ENCODE assay signal across 9 cellular contexts in the genomic region with DNA sequence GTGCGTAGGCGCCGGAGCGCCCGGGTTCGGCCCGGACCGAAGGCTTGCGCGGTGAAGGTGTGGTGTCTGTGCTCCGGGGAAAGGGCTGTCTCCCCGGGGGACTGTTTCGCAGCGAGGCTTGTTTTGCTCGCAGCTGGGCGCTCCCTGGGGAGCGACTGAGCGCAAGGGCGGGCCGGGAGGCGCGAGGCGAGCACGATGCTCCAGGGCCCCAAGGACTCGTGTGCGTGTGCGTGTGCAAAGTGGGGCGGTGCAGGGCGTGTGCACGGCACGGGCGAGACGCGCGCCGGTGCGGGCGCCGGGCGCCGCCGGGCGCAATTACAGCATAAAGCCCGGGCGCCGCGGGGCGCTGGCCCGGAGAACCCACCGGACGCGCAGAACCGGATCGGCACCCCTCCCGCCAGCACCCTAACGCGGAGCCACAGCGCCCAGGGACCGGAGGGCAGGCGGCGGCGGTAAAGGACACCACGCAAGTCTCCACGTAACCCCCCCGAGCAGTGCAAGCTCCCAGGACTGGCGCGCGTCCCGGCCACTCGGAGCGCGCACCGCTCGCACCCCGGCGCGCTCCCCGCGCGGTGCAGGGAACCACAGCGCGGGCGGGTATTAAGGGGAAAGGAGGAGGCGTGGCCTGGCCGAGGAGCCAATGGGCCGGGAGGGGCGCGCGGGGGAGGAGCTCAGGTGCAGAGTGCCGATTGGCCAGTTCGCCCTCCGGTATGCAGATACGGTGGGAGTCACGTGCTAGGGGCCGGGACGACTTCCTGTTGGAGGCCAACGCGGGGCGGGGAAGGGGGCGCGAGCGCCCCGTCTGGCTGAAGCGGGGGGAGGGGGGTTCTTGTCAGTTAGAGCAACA. TPM values are rescaled to one million over a fixed set of nuclear protein-coding genes. Genes with fewer than 3 reads are reported as not detected.
DNase-seq lines count a peak whose midpoint lies in the region; ATAC-seq, FAIRE-seq and TF ChIP-seq lines count a peak whose summit lies in the region.
"Had no signal": no experiment of that assay in that cellular context is flagged by ENCODE, and none has a peak within 500 bp of the region (broad histone marks: within the 10 kb centered on the region; RNA-seq: fewer than 3 reads in every experiment).

A gene with protein sequence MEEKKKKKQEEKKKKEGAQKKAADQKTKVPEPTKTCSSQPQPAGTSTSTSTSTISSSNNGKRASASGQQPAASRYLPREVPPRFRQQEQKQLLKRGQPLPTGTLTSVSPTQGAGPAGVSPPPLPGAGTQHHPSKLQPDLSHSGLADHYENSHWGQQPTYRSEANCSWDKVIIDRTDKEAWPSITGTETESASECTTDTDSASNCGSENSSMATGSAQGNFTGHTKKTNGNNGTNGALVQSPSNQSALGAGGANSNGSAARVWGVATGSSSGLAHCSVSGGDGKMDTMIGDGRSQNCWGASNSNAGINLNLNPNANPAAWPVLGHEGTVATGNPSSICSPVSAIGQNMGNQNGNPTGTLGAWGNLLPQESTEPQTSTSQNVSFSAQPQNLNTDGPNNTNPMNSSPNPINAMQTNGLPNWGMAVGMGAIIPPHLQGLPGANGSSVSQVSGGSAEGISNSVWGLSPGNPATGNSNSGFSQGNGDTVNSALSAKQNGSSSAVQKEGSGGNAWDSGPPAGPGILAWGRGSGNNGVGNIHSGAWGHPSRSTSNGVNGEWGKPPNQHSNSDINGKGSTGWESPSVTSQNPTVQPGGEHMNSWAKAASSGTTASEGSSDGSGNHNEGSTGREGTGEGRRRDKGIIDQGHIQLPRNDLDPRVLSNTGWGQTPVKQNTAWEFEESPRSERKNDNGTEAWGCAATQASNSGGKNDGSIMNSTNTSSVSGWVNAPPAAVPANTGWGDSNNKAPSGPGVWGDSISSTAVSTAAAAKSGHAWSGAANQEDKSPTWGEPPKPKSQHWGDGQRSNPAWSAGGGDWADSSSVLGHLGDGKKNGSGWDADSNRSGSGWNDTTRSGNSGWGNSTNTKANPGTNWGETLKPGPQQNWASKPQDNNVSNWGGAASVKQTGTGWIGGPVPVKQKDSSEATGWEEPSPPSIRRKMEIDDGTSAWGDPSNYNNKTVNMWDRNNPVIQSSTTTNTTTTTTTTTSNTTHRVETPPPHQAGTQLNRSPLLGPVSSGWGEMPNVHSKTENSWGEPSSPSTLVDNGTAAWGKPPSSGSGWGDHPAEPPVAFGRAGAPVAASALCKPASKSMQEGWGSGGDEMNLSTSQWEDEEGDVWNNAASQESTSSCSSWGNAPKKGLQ (N-terminal part only) (plus strand): TSS at position 835 of the 847 bp plus-strand sequence. CDS start 45,504 bp downstream, outside the sequence.

- no peak for TF ChIP-seq CTCF in kidney (IDR thresholded peaks at IDR 0.05; ENCODE audit: borderline replicate concordance, extremely low read depth, insufficient read depth)

- no peaks in the 10 kb centered on the region for H3K9me3 ChIP-seq in kidney (ENCODE audit: control insufficient read depth in 1 of 2, low read length in 2 of 2)

- DNase-seq in AG20443 (ENCODE audit: low spot score): peak; percentile 100
- DNase-seq in NCI-H460 (ENCODE audit: extremely low read depth, low read depth): peak; percentile 98
- peak; percentile 99 to 100 for DNase-seq in activated CD4-positive, alpha-beta T cell treated with anti-CD3 and anti-CD28 coated beads for 24 hours (ENCODE audit: low read depth in 2 of 2)
- peak; percentile 100 for DNase-seq in cerebellum (ENCODE audit: low spot score)
- peak; percentile 100 for DNase-seq in kidney
- peak; percentile 99 to 100 for DNase-seq in stimulated activated CD4-positive, alpha-beta T cell treated with anti-CD3 and anti-CD28 coated beads, Interleukin-15, amount 100 ng/mL, for 1 hour (ENCODE audit: low read depth in 1 of 2, low spot score in 1 of 2)

- H3K4me1 ChIP-seq in kidney (ENCODE audit: control insufficient read depth in 1 of 2, insufficient read depth in 1 of 2, low read depth in 1 of 2, low read length in 2 of 2): peaks cover 0 to 9% of the 10 kb centered on the region in 2 donors

- H3K27ac ChIP-seq in kidney (ENCODE audit: low read depth in 2 of 2, low read length in 2 of 2): peak within 1 kb of the TSS; percentile 25 to 26

- ATAC-seq in GM19035 (IDR thresholded peaks at IDR 0.05; ENCODE audit: unreplicated experiment): peak; percentile 81
- peak; percentile 88 for ATAC-seq in HG03354 (IDR thresholded peaks at IDR 0.05; ENCODE audit: poor library complexity, severe bottlenecking, unreplicated experiment)

- no peak for FAIRE-seq in kidney (lab: Jason Lieb, UNC)
- FAIRE-seq: colon had no signal

- peak within 1 kb of the TSS; percentile 38 to 44 for H3K9ac ChIP-seq in kidney (ENCODE audit: low read length in 2 of 2)

- intact Hi-C loops in kidney (cut with DNase I): no loop called here

- H3K4me3 ChIP-seq in kidney (ENCODE audit: low read length in 2 of 2): peak within 1 kb of the TSS; percentile 78 to 81

- no peaks in the 10 kb centered on the region for H3K36me3 ChIP-seq in kidney (ENCODE audit: control insufficient read depth in 1 of 2, insufficient read depth in 2 of 2, low read length in 2 of 2)

RNA-seq across cellular contexts. Expression of the gene that starts here (rescaled TPM):
- 3.8 and 3.9 TPM in 2 replicates for total RNA-seq in NCI-H460 (2014; rRNA removed; shearing (Covaris generic))
- 1.3 and 1.5 TPM in 2 replicates for polyA plus RNA-seq in NCI-H460 (2014; cell fraction: nucleus; rRNA removed)
- total RNA-seq in cerebellum: 40.3 TPM
- 29.4 TPM for total RNA-seq in kidney
- polyA plus RNA-seq in kidney (ENCODE audit: insufficient read depth, low read depth, low replicate concordance): 1.9 TPM

Comparison
In these comparisons a context has a peak if more than half of its experiments do, and no peak if none do; other contexts are left out.
1. Peak in every context shown above with its lines: DNase-seq, ATAC-seq, H3K4me3 ChIP-seq and H3K27ac ChIP-seq.